In the genomic region with DNA sequence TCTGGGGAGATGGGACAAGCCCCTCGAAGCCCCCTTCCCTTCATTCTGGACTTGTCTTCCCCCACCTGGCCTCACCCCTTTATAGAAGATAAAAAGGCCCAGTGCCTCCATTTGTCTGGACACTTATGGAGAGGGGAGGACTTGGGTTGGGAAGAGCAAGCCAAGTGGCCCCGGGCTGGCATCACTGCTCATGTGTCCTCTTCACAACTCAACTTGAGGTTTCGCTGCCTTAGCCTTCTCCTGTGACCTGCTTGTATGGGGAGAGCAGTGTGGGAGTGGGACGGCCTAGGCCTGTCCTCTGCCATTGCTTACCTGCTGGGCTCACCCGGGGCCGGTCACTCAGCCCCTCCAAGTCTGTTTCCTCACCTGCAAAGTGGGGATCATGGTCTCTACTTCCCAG, we compare ENCODE assay signal across 9 cellular contexts. TPM values are rescaled to one million over a fixed set of nuclear protein-coding genes. Genes with fewer than 3 reads are reported as not detected.
DNase-seq lines count a peak whose midpoint lies in the region; ATAC-seq, FAIRE-seq and TF ChIP-seq lines count a peak whose summit lies in the region.
"Had no signal": no experiment of that assay in that cellular context is flagged by ENCODE, and none has a peak within 500 bp of the region (broad histone marks: within the 10 kb centered on the region; RNA-seq: fewer than 3 reads in every experiment).

No MANE protein-coding gene starts in this region.

- POLR2A ChIA-PET in MCF 10A (lab: Yijun Ruan, JAX) = interaction anchor here (0.6 to 2.8 kb wide), 6 partner anchors 10 to 1290 kb away, joined by 3 to 19 read pairs (median 4); partner anchors contain the start of genes FLYWCH1 and PKMYT1

- intact Hi-C loops in CD14-positive monocyte (cut with micrococcal nuclease) (no loop called here), MCF 10A (cut with micrococcal nuclease) (no loop called here), natural killer cell (cut with micrococcal nuclease) (no loop called here)

- no peak for FAIRE-seq in GM12891 (lab: Jason Lieb, UNC)
- FAIRE-seq: pancreas had no signal

- H3K4me1 ChIP-seq in KMS-11 (ENCODE audit: low read depth, poor library complexity, severe bottlenecking) = peaks cover 19% of the 10 kb centered on the region

- CTCF ChIA-PET in MCF 10A (lab: Yijun Ruan, JAX) = interaction anchor here (0.6 to 0.7 kb wide), 4 partner anchors 12 to 1987 kb away, joined by 3 read pairs; no protein-coding TSS in a partner anchor

- H3K27ac Mint-ChIP-seq in CD14-positive monocyte (peak overlapping the region in 2 of 7 donors; percentile 46 to 69), MCF 10A (ENCODE audit: low read depth, unreplicated experiment) (no peak overlapping the region), natural killer cell (no peak overlapping the region)

- peak overlapping the region; percentile 62; the same call in 1 of the 2 replicates for H3K27ac ChIP-seq in KMS-11

- peak overlapping the region; percentile 42 to 74 for H3K4me3 Mint-ChIP-seq in CD14-positive monocyte
- peak overlapping the region; percentile 68 for H3K4me3 Mint-ChIP-seq in MCF 10A (ENCODE audit: unreplicated experiment)
- H3K4me3 Mint-ChIP-seq in natural killer cell = peak overlapping the region; percentile 65

- peak overlapping the region; percentile 70 for H3K9ac ChIP-seq in KMS-11

- DNase-seq in CD14-positive monocyte (ENCODE audit: low spot score) (no peak), MCF 10A (ENCODE audit: unreplicated experiment) (no peak), natural killer cell (no peak), GM12891 (ENCODE audit: insufficient read length, low spot score) (no peak), inferior parietal cortex (ENCODE audit: extremely low spot score) (no peak), NCI-H1105 treated with DMSO at 0.1 percent for 48 hours (lab: John Stamatoyannopoulos, UW) (no peak)

- no peak overlapping the region for H2AFZ ChIP-seq in KMS-11 (ENCODE audit: low read depth)

- no TSS peak for BruUV-seq in MCF 10A (replicated peaks; lab: Mats Ljungman, UMichigan)

- H3K36me3 Mint-ChIP-seq in CD14-positive monocyte = peaks cover 15 to 21% of the 10 kb centered on the region in 2 donors
- H3K36me3 Mint-ChIP-seq in MCF 10A (ENCODE audit: insufficient read depth, unreplicated experiment) = no peaks in the 10 kb centered on the region
- no peaks in the 10 kb centered on the region for H3K36me3 Mint-ChIP-seq in natural killer cell

- no peak overlapping the region for H3K4me3 ChIP-seq in KMS-11 (IDR thresholded peaks at IDR 0.05; ENCODE audit: insufficient read depth, low read depth, low read length)

- H3K4me1 Mint-ChIP-seq in CD14-positive monocyte (peaks cover 29% of the 10 kb centered on the region), MCF 10A (ENCODE audit: insufficient read depth, unreplicated experiment) (peaks cover 5% of the 10 kb centered on the region), natural killer cell (peaks cover 10 to 20% of the 10 kb centered on the region in 2 donors)

- H3K27me3 Mint-ChIP-seq in CD14-positive monocyte (ENCODE audit: low read depth in 3 of 3) = peaks cover 19 to 32% (median 24%) of the 10 kb centered on the region in 3 donors
- H3K27me3 Mint-ChIP-seq in MCF 10A (ENCODE audit: insufficient read depth, unreplicated experiment) = no peaks in the 10 kb centered on the region
- H3K27me3 Mint-ChIP-seq in natural killer cell (ENCODE audit: low read depth in 2 of 2) = peaks cover 6 to 10% of the 10 kb centered on the region in 2 donors

- no peaks in the 10 kb centered on the region for H4K20me1 ChIP-seq in KMS-11 (ENCODE audit: insufficient read depth)

- peak overlapping the region; percentile 94 for H3K4me2 ChIP-seq in KMS-11

- H3K79me2 ChIP-seq in KMS-11 (ENCODE audit: insufficient read depth, low read depth) = peaks cover 21% of the 10 kb centered on the region; the same call in 1 of the 2 replicates

- H3K9me3 Mint-ChIP-seq in CD14-positive monocyte (peaks cover 0 to 12% (median 6%) of the 10 kb centered on the region in 7 donors), MCF 10A (ENCODE audit: unreplicated experiment) (no peaks in the 10 kb centered on the region), natural killer cell (no peaks in the 10 kb centered on the region)

- no peaks in the 10 kb centered on the region for H3K36me3 ChIP-seq in KMS-11 (ENCODE audit: insufficient read depth)
- H3K36me3 ChIP-seq: pancreas had no signal

- no peak for TF ChIP-seq CTCF in CD14-positive monocyte (IDR thresholded peaks at IDR 0.05)
- TF ChIP-seq CTCF in KMS-11 (conservative IDR thresholded peaks at IDR 0.05; ENCODE audit: low read depth, low read length) = no peak
- no peak for TF ChIP-seq CTCF in MCF 10A (IDR thresholded peaks at IDR 0.05; ENCODE audit: unreplicated experiment)
- no peak for TF ChIP-seq CTCF in natural killer cell (IDR thresholded peaks at IDR 0.05)

- no peaks in the 10 kb centered on the region for H3K27me3 ChIP-seq in KMS-11 (ENCODE audit: insufficient read depth, low read depth)

- ATAC-seq in natural killer cell = no peak
- ATAC-seq in HG03196 (IDR thresholded peaks at IDR 0.05; ENCODE audit: unreplicated experiment) = no peak

- no peak for TF ChIP-seq POLR2A in GM12891 (IDR thresholded peaks at IDR 0.05; ENCODE audit: low read depth, low read length)

TF ChIP-seq in GM12891, 5 proteins besides CTCF, POLR2A, EP300 and RAD21:
- TF ChIP-seq PAX5 (IDR thresholded peaks at IDR 0.05; ENCODE audit: insufficient read depth, low read length, severe bottlenecking) = no peak
- TF ChIP-seq SPI1 (IDR thresholded peaks at IDR 0.05; ENCODE audit: low read depth, low read length) = no peak
- TF ChIP-seq POU2F2 (IDR thresholded peaks at IDR 0.05; ENCODE audit: low read depth, low read length) = no peak
- TF ChIP-seq POLR2AphosphoS5 (IDR thresholded peaks at IDR 0.05; ENCODE audit: low read depth, low read length) = no peak
- no peak for TF ChIP-seq TAF1 (IDR thresholded peaks at IDR 0.05; ENCODE audit: low read depth, low read length)
TF ChIP-seq in GM12891: peak in this region for 0.

RNA-seq across cellular contexts. Expression of gene PAQR4, which starts 1.4 kb away (rescaled TPM):
- 1 to 10 TPM; 6.3 to 8.9 TPM for polyA plus RNA-seq in CD14-positive monocyte
- total RNA-seq in MCF 10A (2022) (4.8 and 7.9 TPM in 2 replicates), natural killer cell (1 to 10 TPM; 2.9 to 4.4 (median 3.5) TPM)
- polyA plus RNA-seq in GM12891 (2012; ENCODE audit: low read depth, missing spikeins) = 8.9 TPM

RNA-seq across cellular contexts. Expression of gene KREMEN2, which starts 6.5 kb away (rescaled TPM):
- not detected for polyA plus RNA-seq in CD14-positive monocyte
- total RNA-seq in MCF 10A (2022) = 0.42 TPM in 1 of 2 replicates, not detected in the other
- total RNA-seq in natural killer cell = under 1 TPM in 1 of 3 donors, not detected in 2; 0.16 TPM
- 0.44 TPM for polyA plus RNA-seq in GM12891 (2012; ENCODE audit: low read depth, missing spikeins)

RNA-seq across cellular contexts. Expression of gene PKMYT1, which starts 9.7 kb away (rescaled TPM):
- 1 to 10 TPM; 3.0 to 3.2 TPM for polyA plus RNA-seq in CD14-positive monocyte
- total RNA-seq in MCF 10A (2022) = 16.9 and 34.7 TPM in 2 replicates
- 1 to 10 TPM; 2.6 to 5.9 (median 3.5) TPM for total RNA-seq in natural killer cell
- 21.4 TPM for polyA plus RNA-seq in GM12891 (2012; ENCODE audit: low read depth, missing spikeins)

RNA-seq across cellular contexts. Expression of gene CLDN9, which starts 42.2 kb away (rescaled TPM):
- polyA plus RNA-seq in CD14-positive monocyte = not detected
- total RNA-seq in MCF 10A (2022) (0.39 and 0.44 TPM in 2 replicates), natural killer cell (under 1 TPM in 2 of 3 donors, not detected in 1; 0.34 to 0.35 TPM)
- polyA plus RNA-seq in GM12891 (2012; ENCODE audit: low read depth, missing spikeins) = 0.04 TPM

RNA-seq across cellular contexts. Expression of gene CLDN6, which starts 47.4 kb away (rescaled TPM):
- polyA plus RNA-seq in CD14-positive monocyte = not detected
- total RNA-seq in MCF 10A (2022) (not detected in 2 replicates), natural killer cell (not detected)
- polyA plus RNA-seq in GM12891 (2012; ENCODE audit: low read depth, missing spikeins) = not detected
